In the genomic region with DNA sequence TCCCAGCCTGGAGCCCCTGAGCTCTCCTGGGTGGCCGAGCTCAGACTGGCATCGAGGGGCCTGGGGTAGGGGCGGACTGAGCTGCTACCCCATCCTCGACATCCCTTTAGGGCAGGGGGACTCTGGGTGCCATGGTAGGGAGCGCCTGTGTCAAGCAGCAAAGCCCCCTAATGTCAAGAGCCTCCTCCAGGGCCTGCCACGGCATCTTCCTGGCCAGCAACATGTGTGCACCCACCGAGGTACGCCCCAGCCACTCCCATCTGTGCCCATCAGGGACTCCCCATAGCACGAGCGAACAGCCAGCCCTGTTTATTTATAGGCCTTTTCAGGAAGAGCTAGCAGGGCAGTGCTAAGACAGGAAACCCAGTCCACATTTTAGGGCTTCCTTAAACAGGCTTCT, we compare ENCODE assay signal across 1 cellular context.
TF ChIP-seq lines count a peak whose summit lies in the region.

No MANE protein-coding gene starts in this region.

TF ChIP-seq in SK-N-SH treated with all-trans-retinoic acid at 6 μM for 48 hours, 23 proteins besides CTCF, POLR2A, EP300 and RAD21 (continued from another document):
- TF ChIP-seq, protein P1, sequence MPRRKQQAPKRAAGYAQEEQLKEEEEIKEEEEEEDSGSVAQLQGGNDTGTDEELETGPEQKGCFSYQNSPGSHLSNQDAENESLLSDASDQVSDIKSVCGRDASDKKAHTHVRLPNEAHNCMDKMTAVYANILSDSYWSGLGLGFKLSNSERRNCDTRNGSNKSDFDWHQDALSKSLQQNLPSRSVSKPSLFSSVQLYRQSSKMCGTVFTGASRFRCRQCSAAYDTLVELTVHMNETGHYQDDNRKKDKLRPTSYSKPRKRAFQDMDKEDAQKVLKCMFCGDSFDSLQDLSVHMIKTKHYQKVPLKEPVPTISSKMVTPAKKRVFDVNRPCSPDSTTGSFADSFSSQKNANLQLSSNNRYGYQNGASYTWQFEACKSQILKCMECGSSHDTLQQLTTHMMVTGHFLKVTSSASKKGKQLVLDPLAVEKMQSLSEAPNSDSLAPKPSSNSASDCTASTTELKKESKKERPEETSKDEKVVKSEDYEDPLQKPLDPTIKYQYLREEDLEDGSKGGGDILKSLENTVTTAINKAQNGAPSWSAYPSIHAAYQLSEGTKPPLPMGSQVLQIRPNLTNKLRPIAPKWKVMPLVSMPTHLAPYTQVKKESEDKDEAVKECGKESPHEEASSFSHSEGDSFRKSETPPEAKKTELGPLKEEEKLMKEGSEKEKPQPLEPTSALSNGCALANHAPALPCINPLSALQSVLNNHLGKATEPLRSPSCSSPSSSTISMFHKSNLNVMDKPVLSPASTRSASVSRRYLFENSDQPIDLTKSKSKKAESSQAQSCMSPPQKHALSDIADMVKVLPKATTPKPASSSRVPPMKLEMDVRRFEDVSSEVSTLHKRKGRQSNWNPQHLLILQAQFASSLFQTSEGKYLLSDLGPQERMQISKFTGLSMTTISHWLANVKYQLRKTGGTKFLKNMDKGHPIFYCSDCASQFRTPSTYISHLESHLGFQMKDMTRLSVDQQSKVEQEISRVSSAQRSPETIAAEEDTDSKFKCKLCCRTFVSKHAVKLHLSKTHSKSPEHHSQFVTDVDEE (CRISPR knock-in tag; IDR thresholded peaks at IDR 0.05), result no peak
